Comparison of ENCODE assay signal across 26 cellular contexts in genomic region chr7:118298771-118299170, GRCh38.
"Had no signal": no experiment of that assay in that cellular context is flagged by ENCODE, and none has a peak within 500 bp of the region (broad histone marks: within the 10 kb centered on the region; RNA-seq: fewer than 3 reads in every experiment).

No MANE protein-coding gene starts in this region.

- H3K4me1 ChIP-seq: Peyer's patch, SJCRH30 had no signal

- H3K27me3 ChIP-seq: Peyer's patch, SJCRH30 had no signal

- H3K4me3 ChIP-seq: PC-9, Peyer's patch, SJCRH30 had no signal

- H3K27ac ChIP-seq: PC-9, Peyer's patch, SJCRH30 had no signal

- H3K36me3 ChIP-seq: Peyer's patch, SJCRH30 had no signal

- ATAC-seq: HepG2, Right ventricle myocardium inferior, SK-N-SH treated with all-trans-retinoic acid at 6 μM for 48 hours, T-helper 17 cell had no signal

- H3K9me3 ChIP-seq: Peyer's patch, SJCRH30 had no signal

- DNase-seq: IMR-90; Karpas-422; KG1; MM.1S; NCI-H1092; NCI-H1105 treated with DMSO at 0.1 percent for 48 hours; NCI-H1417 treated with DMSO at 0.1 percent for 48 hours; NCI-H146; NCI-H1694 treated with DMSO at 0.1 percent for 48 hours; NCI-H1930; NCI-H2081; NCI-H2107; NCI-H2227 treated with DMSO at 0.1 percent for 48 hours; NCI-H524; NCI-H526 treated with DMSO at 0.1 percent for 48 hours; NCI-H748 treated with DMSO at 0.1 percent for 48 hours; NK-92 treated with Interleukin-12 subunit alpha and Interleukin-12 subunit beta, amount 100 ng/mL, for 24 hours; PC-9; Peyer's patch; SHP77 treated with DMSO at 0.1 percent for 48 hours; SJCRH30; T-helper 1 cell; T-helper 17 cell had no signal
